ENCODE assay signal across 9 cellular contexts in the genomic region with DNA sequence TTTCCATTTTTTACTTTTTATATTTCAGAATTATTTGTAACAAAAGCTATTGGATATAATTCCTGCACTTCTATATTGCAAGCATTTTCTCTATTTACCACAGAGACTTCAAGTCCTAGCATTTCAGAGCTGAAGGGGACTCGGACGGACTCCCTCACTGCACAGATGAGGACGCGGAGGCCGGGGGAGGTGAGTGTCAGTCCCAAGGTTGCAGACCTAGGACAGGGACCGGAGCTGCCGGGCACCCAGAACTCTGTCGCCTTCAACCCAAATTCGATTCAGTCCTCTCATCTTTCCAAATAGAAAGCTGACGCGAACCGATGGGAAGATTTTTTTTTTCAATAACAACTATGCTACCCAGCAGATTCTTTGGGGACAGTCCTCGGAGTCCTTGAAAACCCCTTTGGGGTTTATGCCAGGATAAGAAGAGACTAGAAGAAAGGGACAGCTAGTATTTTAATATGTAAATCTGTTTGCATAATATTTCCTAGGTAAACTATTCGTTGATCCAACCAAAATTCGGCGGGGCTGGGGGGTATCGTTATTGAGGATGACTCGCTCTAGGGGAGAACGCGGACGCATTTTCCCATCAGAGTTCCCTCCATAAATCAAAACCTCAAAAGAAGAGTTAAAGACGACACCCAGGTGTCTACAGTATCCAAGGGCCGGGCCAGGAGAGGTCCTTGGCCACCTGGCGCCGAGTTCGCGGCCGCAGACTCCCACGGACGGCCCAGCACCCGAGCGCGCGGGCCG. TPM values are rescaled to one million over a fixed set of nuclear protein-coding genes. Genes with fewer than 3 reads are reported as not detected.
DNase-seq lines count a peak whose midpoint lies in the region; ATAC-seq and TF ChIP-seq lines count a peak whose summit lies in the region.
"Had no signal": no experiment of that assay in that cellular context is flagged by ENCODE, and none has a peak within 500 bp of the region (broad histone marks: within the 10 kb centered on the region; RNA-seq: fewer than 3 reads in every experiment).

No MANE protein-coding gene starts in this region.

- peaks cover 7% of the 10 kb centered on the region for H3K4me1 Mint-ChIP-seq in CD4-positive, alpha-beta T cell (ENCODE audit: low read depth)
- H3K4me1 Mint-ChIP-seq in natural killer cell treated with Interleukin-12 subunit alpha and Interleukin-12 subunit beta and Interleukin-15 and Interleukin-18, amount 100 ng/mL, for 72 hours (ENCODE audit: low read depth in 2 of 2) = peaks cover 0 to 5% of the 10 kb centered on the region in 2 donors

- H3K9me3 Mint-ChIP-seq in CD4-positive, alpha-beta T cell = no peaks in the 10 kb centered on the region
- no peaks in the 10 kb centered on the region for H3K9me3 Mint-ChIP-seq in natural killer cell treated with Interleukin-12 subunit alpha and Interleukin-12 subunit beta and Interleukin-15 and Interleukin-18, amount 100 ng/mL, for 72 hours

- CTCF ChIA-PET in CD4-positive, alpha-beta T cell (lab: Charles Lee) = no interaction called here

- H3K27ac Mint-ChIP-seq in CD4-positive, alpha-beta T cell = no peak overlapping the region
- no peak overlapping the region for H3K27ac Mint-ChIP-seq in natural killer cell treated with Interleukin-12 subunit alpha and Interleukin-12 subunit beta and Interleukin-15 and Interleukin-18, amount 100 ng/mL, for 72 hours

- DNase-seq in CD4-positive, alpha-beta T cell = no peak
- DNase-seq in choroid plexus epithelial cell (ENCODE audit: low read depth) = no peak
- DNase-seq in natural killer cell treated with Interleukin-12 subunit alpha and Interleukin-12 subunit beta and Interleukin-15 and Interleukin-18, amount 100 ng/mL, for 72 hours (ENCODE audit: low spot score) = no peak
- no peak for DNase-seq in midbrain (lab: John Stamatoyannopoulos, UW)
- DNase-seq in HPDE6-E6E7 (ENCODE audit: extremely low spot score) = no peak

- peaks cover 47% of the 10 kb centered on the region for H3K27me3 ChIP-seq in CD4-positive, alpha-beta T cell (ENCODE audit: control insufficient read depth, insufficient read depth, low read length)

- peak overlapping the region; percentile 42 for H3K4me3 ChIP-seq in choroid plexus epithelial cell (ENCODE audit: low read depth, low read length)

- H3K27me3 Mint-ChIP-seq in CD4-positive, alpha-beta T cell = peaks cover 77% of the 10 kb centered on the region
- H3K27me3 Mint-ChIP-seq in natural killer cell treated with Interleukin-12 subunit alpha and Interleukin-12 subunit beta and Interleukin-15 and Interleukin-18, amount 100 ng/mL, for 72 hours = peaks cover 34 to 57% of the 10 kb centered on the region in 2 donors

- H3K4me3 Mint-ChIP-seq in CD4-positive, alpha-beta T cell = peak overlapping the region; percentile 77
- H3K4me3 Mint-ChIP-seq in natural killer cell treated with Interleukin-12 subunit alpha and Interleukin-12 subunit beta and Interleukin-15 and Interleukin-18, amount 100 ng/mL, for 72 hours = peak overlapping the region; percentile 79

- intact Hi-C loops in CD4-positive, alpha-beta T cell (cut with DNase I, micrococcal nuclease) = no loop called here

- H3K27ac ChIP-seq in CD4-positive, alpha-beta T cell (ENCODE audit: low read depth, low read length) = no peak overlapping the region

- no peaks in the 10 kb centered on the region for H3K36me3 Mint-ChIP-seq in CD4-positive, alpha-beta T cell (ENCODE audit: low read depth)
- no peaks in the 10 kb centered on the region for H3K36me3 Mint-ChIP-seq in natural killer cell treated with Interleukin-12 subunit alpha and Interleukin-12 subunit beta and Interleukin-15 and Interleukin-18, amount 100 ng/mL, for 72 hours

- peaks cover 6% of the 10 kb centered on the region for H3K9me3 ChIP-seq in CD4-positive, alpha-beta T cell (ENCODE audit: control insufficient read depth, low read length)

- POLR2A ChIA-PET in CD4-positive, alpha-beta T cell (lab: Charles Lee) = interaction anchor here (0.6 kb wide), 1 partner anchor 102 kb away, joined by 3 read pairs; no protein-coding TSS in a partner anchor

- ATAC-seq in CD4-positive, alpha-beta T cell (ENCODE audit: poor library complexity) = no peak
- ATAC-seq in HG03103 (IDR thresholded peaks at IDR 0.05; ENCODE audit: low read depth, unreplicated experiment) (peak; percentile 22), HG03045 (IDR thresholded peaks at IDR 0.05; ENCODE audit: unreplicated experiment) (no peak), GM18861 (IDR thresholded peaks at IDR 0.05; ENCODE audit: unreplicated experiment) (no peak)
- no peak for ATAC-seq in natural killer cell treated with Interleukin-12 subunit alpha and Interleukin-12 subunit beta and Interleukin-15 and Interleukin-18, amount 100 ng/mL, for 72 hours

- no peak for TF ChIP-seq CTCF in CD4-positive, alpha-beta T cell (IDR thresholded peaks at IDR 0.05)
- no peak for TF ChIP-seq CTCF in choroid plexus epithelial cell (conservative IDR thresholded peaks at IDR 0.05; ENCODE audit: low read depth, low read length)

RNA-seq across cellular contexts. Expression of gene FLT3, which starts 0.8 kb away (rescaled TPM):
- under 1 TPM; 0.39 to 0.55 TPM for total RNA-seq in CD4-positive, alpha-beta T cell
- not detected for total RNA-seq in natural killer cell treated with Interleukin-12 subunit alpha and Interleukin-12 subunit beta and Interleukin-15 and Interleukin-18, amount 100 ng/mL, for 72 hours
- total RNA-seq: fibroblast of villous mesenchyme had no signal

RNA-seq across cellular contexts. Expression of gene PAN3, which starts 38.8 kb away (rescaled TPM):
- 10 to 100 TPM; 56.9 to 59.5 TPM for total RNA-seq in CD4-positive, alpha-beta T cell
- total RNA-seq in natural killer cell treated with Interleukin-12 subunit alpha and Interleukin-12 subunit beta and Interleukin-15 and Interleukin-18, amount 100 ng/mL, for 72 hours = 10 to 100 TPM; 38.5 to 43.2 TPM
